ENCODE assay signal across 23 cellular contexts in genomic region chr15:90067181-90067952, GRCh38. TPM values are rescaled to one million over a fixed set of nuclear protein-coding genes. Genes with fewer than 3 reads are reported as not detected.
DNase-seq lines count a peak whose midpoint lies in the region; ATAC-seq, FAIRE-seq and TF ChIP-seq lines count a peak whose summit lies in the region.
"Had no signal": no experiment of that assay in that cellular context is flagged by ENCODE, and none has a peak within 500 bp of the region (broad histone marks: within the 10 kb centered on the region; RNA-seq: fewer than 3 reads in every experiment).

No MANE protein-coding gene starts in this region.

- CTCF ChIA-PET in HEK293 (lab: Yijun Ruan, JAX): interaction anchor here (1.1 to 1.8 kb wide), 2 partner anchors 20 to 193 kb away, joined by 3 to 7 read pairs; no protein-coding TSS in a partner anchor
- CTCF ChIA-PET in CD8-positive, alpha-beta T cell (lab: Charles Lee): interaction anchor here (0.9 to 2.7 kb wide), 2 partner anchors 169 to 174 kb away, joined by 3 to 6 read pairs; partner anchors contain the start of gene AP3S2

- no peaks in the 10 kb centered on the region for H3K9me3 ChIP-seq in HEK293 (ENCODE audit: control insufficient read depth, insufficient read depth, low read depth, low read length)
- no peaks in the 10 kb centered on the region for H3K9me3 ChIP-seq in mucosa of descending colon
- H3K9me3 ChIP-seq in CD8-positive, alpha-beta T cell (ENCODE audit: low read length): no peaks in the 10 kb centered on the region
- H3K9me3 ChIP-seq: SJCRH30 had no signal

- POLR2A ChIA-PET in HEK293 (lab: Yijun Ruan, JAX): interaction anchor here (0.6 kb wide), 1 partner anchor 177 kb away, joined by 3 read pairs; no protein-coding TSS in a partner anchor
- POLR2A ChIA-PET in CD8-positive, alpha-beta T cell (lab: Charles Lee): no interaction called here

- intact Hi-C loops in mucosa of descending colon (cut with DNase I, micrococcal nuclease): no loop called here
- intact Hi-C loops in CD8-positive, alpha-beta T cell (cut with DNase I, micrococcal nuclease): no loop called here

- peak in 2 of 3 donors; percentile 38 to 57 for DNase-seq in mucosa of descending colon
- DNase-seq in substantia nigra (lab: John Stamatoyannopoulos, UW): no peak
- no peak for DNase-seq in D721Med (ENCODE audit: insufficient read length, low spot score)
- DNase-seq in CD8-positive, alpha-beta T cell: no peak
- DNase-seq: CD4-positive, alpha-beta T cell; EL; HFFc6; Kasumi-1; MM.1S; NCI-H1092; NCI-H146; NCI-H2029 treated with DMSO at 0.1 percent for 48 hours; NCI-H2171; NCI-H526; PC-3; RPMI8226; SJCRH30 had no signal

- peaks cover 16% of the 10 kb centered on the region for H3K4me1 Mint-ChIP-seq in CD8-positive, alpha-beta T cell (ENCODE audit: low read depth)

- ATAC-seq in mucosa of descending colon (no peak), GM21360 (IDR thresholded peaks at IDR 0.05; ENCODE audit: unreplicated experiment) (no peak), GM21526 (IDR thresholded peaks at IDR 0.05; ENCODE audit: low FRiP score, unreplicated experiment) (no peak)
- no peak for ATAC-seq in CD8-positive, alpha-beta T cell
- ATAC-seq: PC-3 had no signal

- H3K27me3 Mint-ChIP-seq in CD8-positive, alpha-beta T cell (ENCODE audit: low read depth): no peaks in the 10 kb centered on the region
- H3K27me3 Mint-ChIP-seq: CD4-positive, alpha-beta T cell had no signal

- H3K36me3 ChIP-seq in HEK293 (ENCODE audit: control insufficient read depth in 2 of 2, insufficient read depth in 1 of 2, low read length in 2 of 2) (peaks cover 4 to 9% of the 10 kb centered on the region in 2 experiments; a peak in 2 of 3 replicates), mucosa of descending colon (ENCODE audit: low read depth) (no peaks in the 10 kb centered on the region)
- no peaks in the 10 kb centered on the region for H3K36me3 ChIP-seq in CD8-positive, alpha-beta T cell (ENCODE audit: insufficient read depth, low read length)
- H3K36me3 ChIP-seq: SJCRH30 had no signal

- no peaks in the 10 kb centered on the region for H3K27me3 ChIP-seq in CD8-positive, alpha-beta T cell (ENCODE audit: insufficient read depth, low read length)
- H3K27me3 ChIP-seq: SJCRH30 had no signal

- no peak overlapping the region for H3K4me3 ChIP-seq in HEK293 (ENCODE audit: low read depth, low read length)
- no peak overlapping the region for H3K4me3 ChIP-seq in mucosa of descending colon
- H3K4me3 ChIP-seq in CD8-positive, alpha-beta T cell (ENCODE audit: low read depth, low read length): no peak overlapping the region
- H3K4me3 ChIP-seq: SJCRH30 had no signal

- no peak overlapping the region for H3K4me3 Mint-ChIP-seq in CD8-positive, alpha-beta T cell
- H3K4me3 Mint-ChIP-seq: CD4-positive, alpha-beta T cell; HFFc6 had no signal

- H3K27ac ChIP-seq in HEK293 (ENCODE audit: extremely low read depth, low read depth, low read length) (no peak overlapping the region), VCaP (peak overlapping the region; percentile 8; the same call in 1 of the 2 replicates), substantia nigra (ENCODE audit: low read depth, low read length, poor library complexity, severe bottlenecking) (peak overlapping the region; percentile 17)
- H3K27ac ChIP-seq in CD8-positive, alpha-beta T cell (ENCODE audit: low read depth, low read length): no peak overlapping the region
- H3K27ac ChIP-seq: SJCRH30 had no signal

- H3K36me3 Mint-ChIP-seq in CD8-positive, alpha-beta T cell: peaks cover 23% of the 10 kb centered on the region

- TF ChIP-seq CTCF in HEK293 (tag by site-specific recombination; IDR thresholded peaks at IDR 0.05): no peak
- TF ChIP-seq CTCF in VCaP (conservative IDR thresholded peaks at IDR 0.05): no peak
- TF ChIP-seq CTCF in mucosa of descending colon (IDR thresholded peaks at IDR 0.05): no peak
- TF ChIP-seq CTCF in D721Med (IDR thresholded peaks at IDR 0.05; ENCODE audit: insufficient read depth, missing control alignments): no peak
- TF ChIP-seq CTCF in CD8-positive, alpha-beta T cell (IDR thresholded peaks at IDR 0.05): no peak

- no peak for FAIRE-seq in D721Med (lab: Jason Lieb, UNC)
- FAIRE-seq: GM12891, H54 had no signal

- no peaks in the 10 kb centered on the region for H3K9me3 Mint-ChIP-seq in CD8-positive, alpha-beta T cell
- H3K9me3 Mint-ChIP-seq: CD4-positive, alpha-beta T cell; HFFc6 had no signal

- H3K4me1 ChIP-seq in HEK293 (ENCODE audit: control insufficient read depth, insufficient read depth, low read length): peaks cover 1% of the 10 kb centered on the region
- peaks cover 6% of the 10 kb centered on the region for H3K4me1 ChIP-seq in mucosa of descending colon (ENCODE audit: low read depth)
- peaks cover 6% of the 10 kb centered on the region for H3K4me1 ChIP-seq in CD8-positive, alpha-beta T cell (ENCODE audit: insufficient read depth, low read length)
- H3K4me1 ChIP-seq: SJCRH30 had no signal

- H3K27ac Mint-ChIP-seq in CD8-positive, alpha-beta T cell: no peak overlapping the region
- H3K27ac Mint-ChIP-seq: CD4-positive, alpha-beta T cell; HFFc6 had no signal

TF ChIP-seq in HEK293, 187 proteins besides CTCF, POLR2A, EP300 and RAD21:
- TF ChIP-seq ZNF596 (tag by site-specific recombination; IDR thresholded peaks at IDR 0.05) (no peak), ZBTB6 (tag by site-specific recombination; IDR thresholded peaks at IDR 0.05) (peak; percentile 53; the same call in 1 of the 2 replicates), ZNF501 (tag by site-specific recombination; IDR thresholded peaks at IDR 0.05) (no peak)

RNA-seq across cellular contexts. Expression of gene IDH2, which starts 34.9 kb away (rescaled TPM):
- total RNA-seq in mucosa of descending colon: 100 to 1,000 TPM in 2 of 3 donors, 10 to 100 TPM in 1; 84.8 to 262 (median 124) TPM
- 10 to 100 TPM; 41.5 to 42.2 TPM for total RNA-seq in CD8-positive, alpha-beta T cell

Comparison
In these comparisons a context has a peak if more than half of its experiments do, and no peak if none do; other contexts are left out.
1. H3K27ac ChIP-seq: peak in VCaP (single experiment) and substantia nigra (single experiment); none in HEK293 (single experiment) and CD8-positive, alpha-beta T cell (single experiment).
2. DNase-seq: peak in mucosa of descending colon (2 of 3); none in substantia nigra (0 of 49), D721Med (single experiment) and CD8-positive, alpha-beta T cell (0 of 7).